In genomic region chr3:136276049-136276755, GRCh38 we compare ENCODE assay signal across 19 cellular contexts. TPM values are rescaled to one million over a fixed set of nuclear protein-coding genes. Genes with fewer than 3 reads are reported as not detected.
DNase-seq lines count a peak whose midpoint lies in the region; ATAC-seq and TF ChIP-seq lines count a peak whose summit lies in the region.
"Had no signal": no experiment of that assay in that cellular context is flagged by ENCODE, and none has a peak within 500 bp of the region (broad histone marks: within the 10 kb centered on the region; RNA-seq: fewer than 3 reads in every experiment).

No MANE protein-coding gene starts in this region.

- H3K4ac ChIP-seq in H9 (ENCODE audit: low read depth, low read length), result no peak overlapping the region

- H3K9me3 ChIP-seq in H9 (ENCODE audit: control insufficient read depth, low read depth, low read length) (peaks cover 7% of the 10 kb centered on the region), osteoblast (ENCODE audit: low read depth, low read length) (no peaks in the 10 kb centered on the region)

- H3K27me3 ChIP-seq in H9 (ENCODE audit: insufficient read depth, low read length), result no peaks in the 10 kb centered on the region
- H3K27me3 ChIP-seq in dorsolateral prefrontal cortex, result no peaks in the 10 kb centered on the region
- H3K27me3 ChIP-seq in osteoblast (ENCODE audit: insufficient read depth, low read length), result no peaks in the 10 kb centered on the region
- H3K27me3 ChIP-seq: ascending aorta, hepatocyte had no signal

- no peak overlapping the region for H3T11ph ChIP-seq in H9 (ENCODE audit: low read length)

- H3K36me3 Mint-ChIP-seq in H9 (ENCODE audit: insufficient read depth in 1 of 3, low read depth in 3 of 3), result peaks cover 24 to 45% (median 28%) of the 10 kb centered on the region in 3 experiments

- peaks cover 6% of the 10 kb centered on the region for H3K36me3 ChIP-seq in osteoblast (ENCODE audit: insufficient read depth, low read length)

- ATAC-seq in HG03439 (IDR thresholded peaks at IDR 0.05; ENCODE audit: unreplicated experiment), result no peak
- no peak for ATAC-seq in GM18517 (IDR thresholded peaks at IDR 0.05; ENCODE audit: unreplicated experiment)
- ATAC-seq: natural killer cell treated with Interleukin-12 subunit alpha and Interleukin-12 subunit beta and Interleukin-15 and Interleukin-18, amount 100 ng/mL, for 72 hours had no signal

- H3K27ac ChIP-seq in H9 (ENCODE audit: insufficient read length, low read depth, low read length), result no peak overlapping the region
- H3K27ac ChIP-seq in dorsolateral prefrontal cortex, result peak overlapping the region in 31 of 59 donors; percentile 9 to 73 (median 38)
- H3K27ac ChIP-seq in osteoblast (ENCODE audit: low read depth, low read length), result no peak overlapping the region
- no peak overlapping the region for H3K27ac ChIP-seq in caudate nucleus (ENCODE audit: low read depth, low read length)
- H3K27ac ChIP-seq: ascending aorta, hepatocyte had no signal

- H3K9me3 Mint-ChIP-seq in H9, result peaks cover 28 to 29% of the 10 kb centered on the region in 2 experiments

- H3K27me3 Mint-ChIP-seq in H9 (ENCODE audit: low read depth), result no peaks in the 10 kb centered on the region; the same call in 1 of the 2 replicates
- H3K27me3 Mint-ChIP-seq: activated naive CD4-positive, alpha-beta T cell treated with anti-CD3 and anti-CD28 coated beads, Interleukin-2, amount 10 ng/mL, durations not matched to agents 7 days and 5 days; B cell; natural killer cell treated with Interleukin-12 subunit alpha and Interleukin-12 subunit beta and Interleukin-15 and Interleukin-18, amount 100 ng/mL, for 72 hours had no signal

- H3K27ac Mint-ChIP-seq in H9, result peak overlapping the region in 2 of 3 experiments; percentile 42 to 71; a peak in 2 of 7 replicates
- H3K27ac Mint-ChIP-seq: B cell; natural killer cell treated with Interleukin-12 subunit alpha and Interleukin-12 subunit beta and Interleukin-15 and Interleukin-18, amount 100 ng/mL, for 72 hours had no signal

- H3K14ac ChIP-seq in H9 (ENCODE audit: insufficient read depth, low read length), result no peak overlapping the region

- H4K91ac ChIP-seq in H9 (ENCODE audit: insufficient read length, low read depth, low read length), result no peak overlapping the region

- no peak overlapping the region for H3K23ac ChIP-seq in H9 (ENCODE audit: insufficient read length, low read depth, low read length)

- H3K4me2 ChIP-seq in H9 (ENCODE audit: insufficient read depth, insufficient read length, low read length) (no peak overlapping the region), osteoblast (ENCODE audit: insufficient read depth, low read length) (no peak overlapping the region)
- H3K4me2 ChIP-seq: hepatocyte had no signal

- no peak overlapping the region for H2BK12ac ChIP-seq in H9 (ENCODE audit: insufficient read length, low read depth, low read length)

- no peak overlapping the region for H2BK15ac ChIP-seq in H9 (ENCODE audit: low read depth, low read length)

- no peak overlapping the region for H2BK20ac ChIP-seq in H9 (ENCODE audit: low read depth, low read length, poor library complexity, severe bottlenecking)

- H3K4me3 Mint-ChIP-seq in H9, result no peak overlapping the region
- H3K4me3 Mint-ChIP-seq: activated naive CD4-positive, alpha-beta T cell treated with anti-CD3 and anti-CD28 coated beads, Interleukin-2, amount 10 ng/mL, durations not matched to agents 7 days and 5 days; B cell; natural killer cell treated with Interleukin-12 subunit alpha and Interleukin-12 subunit beta and Interleukin-15 and Interleukin-18, amount 100 ng/mL, for 72 hours had no signal

- H3K79me1 ChIP-seq in H9 (ENCODE audit: insufficient read depth, low read depth, low read length, poor library complexity, severe bottlenecking), result no peaks in the 10 kb centered on the region

- peaks cover 35 to 38% of the 10 kb centered on the region in 2 experiments for H3K4me1 Mint-ChIP-seq in H9

- H4K5ac ChIP-seq in H9 (ENCODE audit: insufficient read length, low read depth, low read length), result no peak overlapping the region

- H3K9ac ChIP-seq in H9 (ENCODE audit: extremely low read depth, insufficient read length, low read length), result no peak overlapping the region

- no CpG with 5 or more reads among the region's 4 CpGs for WGBS in H9 (ENCODE audit: extremely low coverage, insufficient read length, low lambda C conversion rate)

- H4K8ac ChIP-seq in H9 (replicated peaks; ENCODE audit: insufficient read length, low read depth, low read length), result no peak overlapping the region

- H2AFZ ChIP-seq in H9 (ENCODE audit: low read length) (no peak overlapping the region), osteoblast (ENCODE audit: low read length) (no peak overlapping the region)
- H2AFZ ChIP-seq: hepatocyte had no signal

- H3K56ac ChIP-seq in H9 (ENCODE audit: insufficient read length, low read depth, low read length), result no peak overlapping the region

- H2BK120ac ChIP-seq in H9 (ENCODE audit: low read depth, low read length, poor library complexity, severe bottlenecking), result no peak overlapping the region

- peaks cover 6% of the 10 kb centered on the region; the same call in 1 of the 2 replicates for H3K4me1 ChIP-seq in H9 (ENCODE audit: insufficient read depth, low read length)
- H3K4me1 ChIP-seq in osteoblast (ENCODE audit: insufficient read depth, low read length), result no peaks in the 10 kb centered on the region
- H3K4me1 ChIP-seq: ascending aorta had no signal

- no peak overlapping the region for H2BK5ac ChIP-seq in H9 (ENCODE audit: insufficient read length, low read length)

- no peaks in the 10 kb centered on the region for H3K23me2 ChIP-seq in H9 (ENCODE audit: insufficient read length, low read depth, low read length, poor library complexity, severe bottlenecking)

- no peak overlapping the region for H2AK5ac ChIP-seq in H9 (ENCODE audit: insufficient read length, low read length)

- no peaks in the 10 kb centered on the region for H3K79me2 ChIP-seq in H9 (ENCODE audit: insufficient read depth, low read length)
- peaks cover 10% of the 10 kb centered on the region for H3K79me2 ChIP-seq in osteoblast (ENCODE audit: insufficient read depth, low read length)

- intact Hi-C loops in dorsolateral prefrontal cortex (cut with DNase I), result no loop called here

- H3K4me3 ChIP-seq in dorsolateral prefrontal cortex, result no peak overlapping the region
- H3K4me3 ChIP-seq in osteoblast (ENCODE audit: insufficient read depth, low read length), result no peak overlapping the region
- H3K4me3 ChIP-seq: ascending aorta had no signal

- H4K20me1 ChIP-seq in H9 (ENCODE audit: control insufficient read depth, insufficient read depth, insufficient read length) (no peaks in the 10 kb centered on the region), osteoblast (ENCODE audit: insufficient read depth, low read length) (no peaks in the 10 kb centered on the region)

- no peak for DNase-seq in H9
- DNase-seq in OCI-M1 (lab: John Stamatoyannopoulos, UW), result peak; percentile 5
- DNase-seq in dorsolateral prefrontal cortex, result no peak
- DNase-seq in osteoblast (ENCODE audit: insufficient read length, low spot score, missing footprints), result peak; percentile 19
- no peak for DNase-seq in caudate nucleus (lab: John Stamatoyannopoulos, UW)
- DNase-seq: activated CD4-positive, alpha-beta T cell treated with anti-CD3 and anti-CD28 coated beads, Interleukin-2, amount 50 U/mL, for 48 hours; activated naive CD4-positive, alpha-beta T cell treated with anti-CD3 and anti-CD28 coated beads, Interleukin-2, amount 10 ng/mL, durations not matched to agents 7 days and 5 days; kidney glomerular epithelial cell; mesenchymal stem cell; MV-4-11; NCI-H1930; NCI-H446 treated with DMSO at 0.1 percent for 48 hours; stimulated activated CD4-positive, alpha-beta T cell treated with anti-CD3 and anti-CD28 coated beads, Interleukin-4, amount 100 ng/mL, for 4 hours had no signal

- TF ChIP-seq CTCF in H9 (conservative IDR thresholded peaks at IDR 0.05) (peak; percentile 52; the same call in 2 of the 3 replicates), dorsolateral prefrontal cortex (IDR thresholded peaks at IDR 0.05 in 54 of 56, conservative IDR thresholded peaks at IDR 0.05 in 2 of 56; ENCODE audit: low read depth in 1 of 56, partially characterized antibody in 56 of 56) (peak in 1 of 56 donors; percentile 12), osteoblast (IDR thresholded peaks at IDR 0.05; ENCODE audit: extremely low read depth, low read depth, low read length) (peak; percentile 23)

- no peak overlapping the region for H3K18ac ChIP-seq in H9 (ENCODE audit: insufficient read length, low read depth, low read length)

RNA-seq across cellular contexts. Expression of gene PCCB, which starts 26.1 kb away (rescaled TPM):
- 65.6 and 68.9 TPM in 2 replicates for total RNA-seq in H9 (2021)
- 100 to 1,000 TPM in 2 of 120 experiments, 10 to 100 TPM in 118; 37.3 to 110 (median 59.5) TPM for total RNA-seq in dorsolateral prefrontal cortex
- total RNA-seq in osteoblast, result 53.9 and 58.9 TPM in 2 replicates

Comparison
In these comparisons a context has a peak if more than half of its experiments do, and no peak if none do; other contexts are left out.
1. DNase-seq: peak in OCI-M1 (single experiment) and osteoblast (single experiment); none in H9 (single experiment), dorsolateral prefrontal cortex (0 of 10) and caudate nucleus (0 of 61).
2. H3K27ac ChIP-seq: peak in dorsolateral prefrontal cortex (31 of 59); none in H9 (single experiment), osteoblast (single experiment) and caudate nucleus (single experiment).